ENCODE assay signal across 10 cellular contexts in genomic region chr20:49345538-49345937, GRCh38.
DNase-seq lines count a peak whose midpoint lies in the region; ATAC-seq and TF ChIP-seq lines count a peak whose summit lies in the region.
"Had no signal": no experiment of that assay in that cellular context is flagged by ENCODE, and none has a peak within 500 bp of the region (broad histone marks: within the 10 kb centered on the region; RNA-seq: fewer than 3 reads in every experiment).

No MANE protein-coding gene starts in this region.

- TF ChIP-seq CTCF in brain microvascular endothelial cell (IDR thresholded peaks at IDR 0.05; ENCODE audit: low read depth, low read length, missing control alignments): no peak

- no peaks in the 10 kb centered on the region for H3K36me3 ChIP-seq in brain microvascular endothelial cell (replicated peaks)
- no peaks in the 10 kb centered on the region for H3K36me3 ChIP-seq in aorta (ENCODE audit: control insufficient read depth in 1 of 2, insufficient read depth in 2 of 2, low read length in 1 of 2)
- H3K36me3 ChIP-seq: HAP-1 had no signal

- no peaks in the 10 kb centered on the region for H3K9me3 ChIP-seq in aorta (ENCODE audit: control insufficient read depth, low read length)
- H3K9me3 ChIP-seq: HAP-1 had no signal

- H3K4me1 ChIP-seq in aorta (ENCODE audit: control insufficient read depth in 1 of 2, insufficient read depth in 2 of 2, low read length in 2 of 2): no peaks in the 10 kb centered on the region
- H3K4me1 ChIP-seq: HAP-1 had no signal

- peak overlapping the region; percentile 77 for H3K27ac ChIP-seq in brain microvascular endothelial cell
- no peak overlapping the region for H3K27ac ChIP-seq in aorta (ENCODE audit: low read depth in 1 of 2, low read length in 2 of 2)

- WGBS in aorta, 2 donors: 14 to 17% methylated on average over 13 of the region's 13 CpGs

- DNase-seq in LoVo (ENCODE audit: low spot score) (peak; percentile 8), brain microvascular endothelial cell (peak; percentile 29), kidney glomerular epithelial cell (lab: John Stamatoyannopoulos, UW) (peak; percentile 66), aorta (peak; percentile 73 to 84), DMS53 (lab: John Stamatoyannopoulos, UW) (no peak), SIG-M5 treated with dmso at 0.1 percent for 504 hours (lab: John Stamatoyannopoulos, UW; ENCODE audit: unreplicated experiment) (no peak)
- DNase-seq: NCI-H1048; stimulated activated CD4-positive, alpha-beta T cell treated with anti-CD3 and anti-CD28 coated beads, Interleukin-15, amount 100 ng/mL, for 24 hours had no signal

- no peak for ATAC-seq in aorta (ENCODE audit: low FRiP score)
- ATAC-seq in GM19023 (IDR thresholded peaks at IDR 0.05; ENCODE audit: unreplicated experiment): no peak

- in situ Hi-C loops in brain microvascular endothelial cell (cut with HindIII; ENCODE audit: low pct_ligation_motif_present, low sequenced_read_pairs): no loop called here

- H3K27me3 ChIP-seq in brain microvascular endothelial cell (replicated peaks) (no peaks in the 10 kb centered on the region), aorta (ENCODE audit: control insufficient read depth in 1 of 2, insufficient read depth in 2 of 2, low read length in 1 of 2) (no peaks in the 10 kb centered on the region)

- no peak overlapping the region for H3K4me3 ChIP-seq in brain microvascular endothelial cell (ENCODE audit: low read depth, low read length)
- no peak overlapping the region for H3K4me3 ChIP-seq in aorta (ENCODE audit: low read length in 2 of 2)
- H3K4me3 ChIP-seq: HAP-1 had no signal

- intact Hi-C loops in aorta (cut with DNase I): loop anchor here in 1 of 2 donors (10.0 kb wide), 1 partner anchor 49 kb away; no protein-coding TSS in a partner anchor

Comparison
In these comparisons a context has a peak if more than half of its experiments do, and no peak if none do; other contexts are left out.
1. DNase-seq: peak in LoVo (single experiment), brain microvascular endothelial cell (single experiment), kidney glomerular epithelial cell (single experiment) and aorta (2 of 2); none in DMS53 (single experiment) and SIG-M5 treated with dmso at 0.1 percent for 504 hours (single experiment).